Comparison of ENCODE assay signal across 8 cellular contexts in genomic region chr6:14144678-14145113, GRCh38. TPM values are rescaled to one million over a fixed set of nuclear protein-coding genes. Genes with fewer than 3 reads are reported as not detected.
DNase-seq lines count a peak whose midpoint lies in the region; ATAC-seq and TF ChIP-seq lines count a peak whose summit lies in the region.

No MANE protein-coding gene starts in this region.

- TF ChIP-seq CTCF in H9 (conservative IDR thresholded peaks at IDR 0.05) (peak; percentile 98), left ventricle myocardium inferior (IDR thresholded peaks at IDR 0.05; ENCODE audit: borderline replicate concordance) (peak; percentile 96), sigmoid colon (IDR thresholded peaks at IDR 0.05) (peak; percentile 58 to 94 (median 80))

- no peak for TF ChIP-seq EP300 in sigmoid colon (IDR thresholded peaks at IDR 0.05)

- no peak overlapping the region for H4K91ac ChIP-seq in H9 (ENCODE audit: insufficient read length, low read depth, low read length)

- H2BK12ac ChIP-seq in H9 (ENCODE audit: insufficient read length, low read depth, low read length): no peak overlapping the region

- H3K4me1 Mint-ChIP-seq in H9: peaks cover 21% of the 10 kb centered on the region in 2 experiments
- peaks cover 0 to 5% (median 1%) of the 10 kb centered on the region in 3 donors for H3K4me1 Mint-ChIP-seq in T-cell

- CTCF ChIA-PET in T-cell (lab: Charles Lee): interaction anchor here (0.6 to 2.1 kb wide), 10 partner anchors 9 to 347 kb away, joined by 3 to 8 read pairs (median 4); no protein-coding TSS in a partner anchor

- no peak overlapping the region for H3T11ph ChIP-seq in H9 (ENCODE audit: low read length)

- no peak overlapping the region for H2BK5ac ChIP-seq in H9 (ENCODE audit: insufficient read length, low read length)

- H3K9me3 ChIP-seq in H9 (ENCODE audit: control insufficient read depth, low read depth, low read length) (no peaks in the 10 kb centered on the region), adipocyte (ENCODE audit: control insufficient read depth, low read length) (no peaks in the 10 kb centered on the region), left ventricle myocardium inferior (replicated peaks) (no peaks in the 10 kb centered on the region), sigmoid colon (no peaks in the 10 kb centered on the region)

- ATAC-seq in T-cell (replicated peaks in 1 of 4): peak; percentile 70 to 83 (median 74)
- no peak for ATAC-seq in HG03521 (IDR thresholded peaks at IDR 0.05; ENCODE audit: unreplicated experiment)

- H3K18ac ChIP-seq in H9 (ENCODE audit: insufficient read length, low read depth, low read length): no peak overlapping the region

- H3K4me2 ChIP-seq in H9 (ENCODE audit: insufficient read depth, insufficient read length, low read length): no peak overlapping the region

- H4K5ac ChIP-seq in H9 (ENCODE audit: insufficient read length, low read depth, low read length): no peak overlapping the region

- no peak overlapping the region for H3K14ac ChIP-seq in H9 (ENCODE audit: insufficient read depth, low read length)

- H3K36me3 Mint-ChIP-seq in H9 (ENCODE audit: insufficient read depth in 1 of 3, low read depth in 3 of 3): no peaks in the 10 kb centered on the region; a peak in 1 of 7 replicates
- H3K36me3 Mint-ChIP-seq in T-cell: no peaks in the 10 kb centered on the region

- H3K36me3 ChIP-seq in adipocyte (ENCODE audit: control insufficient read depth, insufficient read depth, low read length, severe bottlenecking) (no peaks in the 10 kb centered on the region), left ventricle myocardium inferior (no peaks in the 10 kb centered on the region), sigmoid colon (no peaks in the 10 kb centered on the region)

- H3K9ac ChIP-seq in H9 (ENCODE audit: extremely low read depth, insufficient read length, low read length): no peak overlapping the region
- H3K9ac ChIP-seq in adipocyte (ENCODE audit: low read length): no peak overlapping the region

- H2AFZ ChIP-seq in H9 (ENCODE audit: low read length): no peak overlapping the region

- H3K56ac ChIP-seq in H9 (ENCODE audit: insufficient read length, low read depth, low read length): no peak overlapping the region

- no peaks in the 10 kb centered on the region for H3K23me2 ChIP-seq in H9 (ENCODE audit: insufficient read length, low read depth, low read length, poor library complexity, severe bottlenecking)

- no peak overlapping the region for H3K27ac Mint-ChIP-seq in H9
- no peak overlapping the region for H3K27ac Mint-ChIP-seq in T-cell

- peaks cover 2% of the 10 kb centered on the region; the same call in 1 of the 2 replicates for H3K4me1 ChIP-seq in H9 (ENCODE audit: insufficient read depth, low read length)
- peaks cover 38% of the 10 kb centered on the region for H3K4me1 ChIP-seq in adipocyte (ENCODE audit: control insufficient read depth, insufficient read depth, low read length)
- peaks cover 6% of the 10 kb centered on the region for H3K4me1 ChIP-seq in left ventricle myocardium inferior
- peaks cover 0 to 10% (median 4%) of the 10 kb centered on the region in 4 donors for H3K4me1 ChIP-seq in sigmoid colon

- H2AK5ac ChIP-seq in H9 (ENCODE audit: insufficient read length, low read length): no peak overlapping the region

- no peak overlapping the region for H2BK20ac ChIP-seq in H9 (ENCODE audit: low read depth, low read length, poor library complexity, severe bottlenecking)

- no peak overlapping the region for H2BK120ac ChIP-seq in H9 (ENCODE audit: low read depth, low read length, poor library complexity, severe bottlenecking)

- no peak overlapping the region for H3K4ac ChIP-seq in H9 (ENCODE audit: low read depth, low read length)

- no peak overlapping the region for H3K4me3 Mint-ChIP-seq in H9
- H3K4me3 Mint-ChIP-seq in T-cell: no peak overlapping the region

- H3K4me3 ChIP-seq in adipocyte (ENCODE audit: low read length): no peak overlapping the region
- H3K4me3 ChIP-seq in left ventricle myocardium inferior: no peak overlapping the region
- H3K4me3 ChIP-seq in sigmoid colon: no peak overlapping the region

- TF ChIP-seq POLR2A in sigmoid colon (IDR thresholded peaks at IDR 0.05): no peak

- H3K27ac ChIP-seq in H9 (ENCODE audit: insufficient read length, low read depth, low read length) (no peak overlapping the region), left ventricle myocardium inferior (replicated peaks) (no peak overlapping the region), sigmoid colon (no peak overlapping the region)

- H2BK15ac ChIP-seq in H9 (ENCODE audit: low read depth, low read length): no peak overlapping the region

- no CpG with 5 or more reads among the region's 8 CpGs for WGBS in H9 (ENCODE audit: extremely low coverage, insufficient read length, low lambda C conversion rate)
- WGBS in sigmoid colon, 2 donors: 20 to 40% methylated on average over 8 of the region's 8 CpGs

- H3K27me3 ChIP-seq in H9 (ENCODE audit: insufficient read depth, low read length): no peaks in the 10 kb centered on the region; the same call in 1 of the 2 replicates
- H3K27me3 ChIP-seq in adipocyte (replicated peaks; ENCODE audit: control insufficient read depth, insufficient read depth, low read length): no peaks in the 10 kb centered on the region
- no peaks in the 10 kb centered on the region for H3K27me3 ChIP-seq in left ventricle myocardium inferior (ENCODE audit: low read depth)
- no peaks in the 10 kb centered on the region for H3K27me3 ChIP-seq in sigmoid colon

- intact Hi-C loops in left ventricle myocardium inferior (cut with micrococcal nuclease): no loop called here
- intact Hi-C loops in sigmoid colon (cut with DNase I): loop anchor here (1.0 kb wide), 1 partner anchor 235 kb away; no protein-coding TSS in a partner anchor

- POLR2A ChIA-PET in T-cell (lab: Charles Lee): interaction anchor here (0.5 to 0.6 kb wide), 2 partner anchors 8 to 27 kb away, joined by 3 read pairs; partner anchors contain the start of gene CD83 (in 1 of the 2)

- H3K23ac ChIP-seq in H9 (ENCODE audit: insufficient read length, low read depth, low read length): no peak overlapping the region

- DNase-seq in EL: peak; percentile 74
- peak; percentile 91 for DNase-seq in H9
- DNase-seq in NCI-H1436 (lab: John Stamatoyannopoulos, UW): peak; percentile 73
- peak; percentile 25 to 71 (median 60) for DNase-seq in T-cell
- peak; percentile 78 for DNase-seq in adipocyte (ENCODE audit: low read depth)
- peak; percentile 48 for DNase-seq in left ventricle myocardium inferior
- peak; percentile 78 for DNase-seq in sigmoid colon

- no peaks in the 10 kb centered on the region for H3K79me2 ChIP-seq in H9 (ENCODE audit: insufficient read depth, low read length)

- H3K27me3 Mint-ChIP-seq in H9 (ENCODE audit: low read depth) (peaks cover 4% of the 10 kb centered on the region; the same call in 1 of the 2 replicates), T-cell (peaks cover 0 to 3% of the 10 kb centered on the region in 2 donors)

- no peak overlapping the region for H4K8ac ChIP-seq in H9 (replicated peaks; ENCODE audit: insufficient read length, low read depth, low read length)

- H4K20me1 ChIP-seq in H9 (ENCODE audit: control insufficient read depth, insufficient read depth, insufficient read length): no peaks in the 10 kb centered on the region

- H3K79me1 ChIP-seq in H9 (ENCODE audit: insufficient read depth, low read depth, low read length, poor library complexity, severe bottlenecking): no peaks in the 10 kb centered on the region

- H3K9me3 Mint-ChIP-seq in H9: peaks cover 0 to 2% of the 10 kb centered on the region in 2 experiments; a peak in 1 of 5 replicates
- H3K9me3 Mint-ChIP-seq in T-cell: no peaks in the 10 kb centered on the region

RNA-seq across cellular contexts. Expression of gene CD83, which starts 27.1 kb away (rescaled TPM):
- total RNA-seq in H9 (2021) (6.5 and 7.0 TPM in 2 replicates), T-cell (10 to 100 TPM in 3 of 5 donors, 1 to 10 TPM in 2; 6.4 to 30.9 (median 11.6) TPM), left ventricle myocardium inferior (1.8 TPM), sigmoid colon (1 to 10 TPM; 1.1 to 3.0 (median 1.4) TPM)
- polyA plus RNA-seq in sigmoid colon: 10 to 100 TPM in 1 of 3 donors, 1 to 10 TPM in 1, under 1 TPM in 1; 0.60 to 16.0 (median 3.5) TPM
